20 cellular contexts compared by ENCODE assay signal in genomic region chr13:30382836-30383525, GRCh38. TPM values are rescaled to one million over a fixed set of nuclear protein-coding genes. Genes with fewer than 3 reads are reported as not detected.
DNase-seq lines count a peak whose midpoint lies in the region; ATAC-seq and TF ChIP-seq lines count a peak whose summit lies in the region.
"Had no signal": no experiment of that assay in that cellular context is flagged by ENCODE, and none has a peak within 500 bp of the region (broad histone marks: within the 10 kb centered on the region; RNA-seq: fewer than 3 reads in every experiment).

No MANE protein-coding gene starts in this region.

- peaks cover 32% of the 10 kb centered on the region for H3K4me1 Mint-ChIP-seq in activated naive CD8-positive, alpha-beta T cell treated with anti-CD3 and anti-CD28 coated beads, Interleukin-2, amount 10 ng/mL, durations not matched to agents 7 days and 5 days
- peaks cover 14% of the 10 kb centered on the region for H3K4me1 Mint-ChIP-seq in activated naive CD8-positive, alpha-beta T cell treated with anti-CD3 and anti-CD28 coated beads, Interleukin-2, amount 50 U/mL, for 24 hours
- peaks cover 31% of the 10 kb centered on the region for H3K4me1 Mint-ChIP-seq in activated CD8-positive, alpha-beta T cell treated with anti-CD3 and anti-CD28 coated beads for 36 hours (ENCODE audit: low read depth)
- peaks cover 4 to 7% of the 10 kb centered on the region in 2 donors for H3K4me1 Mint-ChIP-seq in stimulated activated naive B cell treated with anti-CD40 and anti-IgM and Interleukin-4, amounts not matched to agents 10 μg/mL and 1 μg/mL and 100 μg/mL, for 72 hours
- H3K4me1 Mint-ChIP-seq: neural progenitor cell had no signal

- H3K9me3 Mint-ChIP-seq in activated naive CD8-positive, alpha-beta T cell treated with anti-CD3 and anti-CD28 coated beads, Interleukin-2, amount 10 ng/mL, durations not matched to agents 7 days and 5 days, result peaks cover 2% of the 10 kb centered on the region
- no peaks in the 10 kb centered on the region for H3K9me3 Mint-ChIP-seq in activated naive CD8-positive, alpha-beta T cell treated with anti-CD3 and anti-CD28 coated beads, Interleukin-2, amount 50 U/mL, for 24 hours
- H3K9me3 Mint-ChIP-seq in activated CD8-positive, alpha-beta T cell treated with anti-CD3 and anti-CD28 coated beads for 36 hours, result no peaks in the 10 kb centered on the region
- H3K9me3 Mint-ChIP-seq in stimulated activated naive B cell treated with anti-CD40 and anti-IgM and Interleukin-4, amounts not matched to agents 10 μg/mL and 1 μg/mL and 100 μg/mL, for 72 hours, result no peaks in the 10 kb centered on the region
- H3K9me3 Mint-ChIP-seq: activated T-helper 2 cell treated with anti-CD3 and anti-CD28 coated beads, Interferon-gamma antibody, Interleukin-2, Interleukin-4, amounts not matched to agents 10 μg/mL and 5 μg/mL and 100 μg/mL, durations not matched to agents 14 hours and 24 hours and 36 hours; memory B cell; neural progenitor cell had no signal

- intact Hi-C loops in activated CD8-positive, alpha-beta T cell treated with anti-CD3 and anti-CD28 coated beads for 36 hours (cut with micrococcal nuclease), result no loop called here

- H3K27ac ChIP-seq in subcutaneous abdominal adipose tissue (ENCODE audit: low read depth, low read length) (peak overlapping the region; percentile 63), right atrium auricular region (no peak overlapping the region)
- H3K27ac ChIP-seq: gastroesophageal sphincter, neural progenitor cell had no signal

- POLR2A ChIA-PET in activated naive CD8-positive, alpha-beta T cell treated with anti-CD3 and anti-CD28 coated beads, Interleukin-2, amount 10 ng/mL, durations not matched to agents 7 days and 5 days (lab: Charles Lee), result interaction anchor here (0.7 to 1.5 kb wide), 2 partner anchors 11 to 117 kb away, joined by 4 to 5 read pairs; no protein-coding TSS in a partner anchor
- POLR2A ChIA-PET in activated CD8-positive, alpha-beta T cell treated with anti-CD3 and anti-CD28 coated beads for 36 hours (lab: Charles Lee), result interaction anchor here (0.7 to 1.4 kb wide), 4 partner anchors 8 to 28 kb away, joined by 3 read pairs; no protein-coding TSS in a partner anchor

- no peak for DNase-seq in activated naive CD8-positive, alpha-beta T cell treated with anti-CD3 and anti-CD28 coated beads, Interleukin-2, amount 10 ng/mL, durations not matched to agents 7 days and 5 days
- DNase-seq in activated naive CD8-positive, alpha-beta T cell treated with anti-CD3 and anti-CD28 coated beads, Interleukin-2, amount 50 U/mL, for 24 hours, result no peak
- DNase-seq in NAMALWA (ENCODE audit: low spot score) (peak; percentile 59), right atrium auricular region (ENCODE audit: low spot score) (no peak)
- DNase-seq in activated CD8-positive, alpha-beta T cell treated with anti-CD3 and anti-CD28 coated beads for 36 hours, result no peak
- DNase-seq in stimulated activated naive B cell treated with anti-CD40 and anti-IgM and Interleukin-4, amounts not matched to agents 10 μg/mL and 1 μg/mL and 100 μg/mL, for 72 hours, result no peak
- DNase-seq: activated CD4-positive, alpha-beta T cell treated with anti-CD3 and anti-CD28 coated beads, Interleukin-2, amount 50 U/mL, for 4 hours; NCI-H526 treated with DMSO at 0.1 percent for 48 hours; RPMI8226 had no signal

- H3K4me3 ChIP-seq in subcutaneous abdominal adipose tissue (ENCODE audit: low read depth in 1 of 5, low read length in 5 of 5) (no peak overlapping the region), right atrium auricular region (no peak overlapping the region)
- H3K4me3 ChIP-seq: gastroesophageal sphincter, K562, neural progenitor cell had no signal

- H3K9me3 ChIP-seq in subcutaneous abdominal adipose tissue (ENCODE audit: control insufficient read depth in 5 of 5, low read length in 5 of 5) (peaks cover 0 to 3% (median 0%) of the 10 kb centered on the region in 5 donors), right atrium auricular region (no peaks in the 10 kb centered on the region)
- H3K9me3 ChIP-seq: gastroesophageal sphincter had no signal

- no peak for TF ChIP-seq CTCF in activated CD8-positive, alpha-beta T cell treated with anti-CD3 and anti-CD28 coated beads for 36 hours (IDR thresholded peaks at IDR 0.05)
- no peak for TF ChIP-seq CTCF in right atrium auricular region (IDR thresholded peaks at IDR 0.05)

- ATAC-seq in activated naive CD8-positive, alpha-beta T cell treated with anti-CD3 and anti-CD28 coated beads, Interleukin-2, amount 10 ng/mL, durations not matched to agents 7 days and 5 days (ENCODE audit: low read depth), result no peak
- ATAC-seq in activated naive CD8-positive, alpha-beta T cell treated with anti-CD3 and anti-CD28 coated beads, Interleukin-2, amount 50 U/mL, for 24 hours, result no peak
- peak; percentile 39 for ATAC-seq in activated CD8-positive, alpha-beta T cell treated with anti-CD3 and anti-CD28 coated beads for 36 hours
- no peak for ATAC-seq in GM18868 (IDR thresholded peaks at IDR 0.05; ENCODE audit: unreplicated experiment)
- ATAC-seq in stimulated activated naive B cell treated with anti-CD40 and anti-IgM and Interleukin-4, amounts not matched to agents 10 μg/mL and 1 μg/mL and 100 μg/mL, for 72 hours (replicated peaks), result no peak
- ATAC-seq: gastroesophageal sphincter, K562 had no signal

- peaks cover 2% of the 10 kb centered on the region for H3K27me3 Mint-ChIP-seq in activated naive CD8-positive, alpha-beta T cell treated with anti-CD3 and anti-CD28 coated beads, Interleukin-2, amount 10 ng/mL, durations not matched to agents 7 days and 5 days
- H3K27me3 Mint-ChIP-seq in activated naive CD8-positive, alpha-beta T cell treated with anti-CD3 and anti-CD28 coated beads, Interleukin-2, amount 50 U/mL, for 24 hours, result no peaks in the 10 kb centered on the region
- H3K27me3 Mint-ChIP-seq in activated CD8-positive, alpha-beta T cell treated with anti-CD3 and anti-CD28 coated beads for 36 hours, result no peaks in the 10 kb centered on the region
- no peaks in the 10 kb centered on the region for H3K27me3 Mint-ChIP-seq in stimulated activated naive B cell treated with anti-CD40 and anti-IgM and Interleukin-4, amounts not matched to agents 10 μg/mL and 1 μg/mL and 100 μg/mL, for 72 hours
- H3K27me3 Mint-ChIP-seq: memory B cell had no signal

- H3K27ac Mint-ChIP-seq in activated naive CD8-positive, alpha-beta T cell treated with anti-CD3 and anti-CD28 coated beads, Interleukin-2, amount 10 ng/mL, durations not matched to agents 7 days and 5 days, result peak overlapping the region; percentile 0
- H3K27ac Mint-ChIP-seq in activated naive CD8-positive, alpha-beta T cell treated with anti-CD3 and anti-CD28 coated beads, Interleukin-2, amount 50 U/mL, for 24 hours, result no peak overlapping the region
- H3K27ac Mint-ChIP-seq in activated CD8-positive, alpha-beta T cell treated with anti-CD3 and anti-CD28 coated beads for 36 hours, result no peak overlapping the region
- no peak overlapping the region for H3K27ac Mint-ChIP-seq in stimulated activated naive B cell treated with anti-CD40 and anti-IgM and Interleukin-4, amounts not matched to agents 10 μg/mL and 1 μg/mL and 100 μg/mL, for 72 hours
- H3K27ac Mint-ChIP-seq: activated T-helper 2 cell treated with anti-CD3 and anti-CD28 coated beads, Interferon-gamma antibody, Interleukin-2, Interleukin-4, amounts not matched to agents 10 μg/mL and 5 μg/mL and 100 μg/mL, durations not matched to agents 14 hours and 24 hours and 36 hours; memory B cell; neural progenitor cell had no signal

- H3K36me3 ChIP-seq in subcutaneous abdominal adipose tissue (ENCODE audit: control insufficient read depth in 5 of 5, insufficient read depth in 5 of 5, low read length in 5 of 5) (no peaks in the 10 kb centered on the region), right atrium auricular region (no peaks in the 10 kb centered on the region)
- H3K36me3 ChIP-seq: gastroesophageal sphincter, neural progenitor cell had no signal

- H3K9ac ChIP-seq in subcutaneous abdominal adipose tissue (ENCODE audit: low read length in 5 of 5), result no peak overlapping the region
- H3K9ac ChIP-seq: neural progenitor cell had no signal

- peaks cover 0 to 13% (median 7%) of the 10 kb centered on the region in 5 donors for H3K4me1 ChIP-seq in subcutaneous abdominal adipose tissue (ENCODE audit: control insufficient read depth in 5 of 5, insufficient read depth in 5 of 5, low read length in 5 of 5)
- H3K4me1 ChIP-seq in right atrium auricular region, result no peaks in the 10 kb centered on the region
- H3K4me1 ChIP-seq: gastroesophageal sphincter, neural progenitor cell had no signal

- CTCF ChIA-PET in activated CD8-positive, alpha-beta T cell treated with anti-CD3 and anti-CD28 coated beads for 36 hours (lab: Charles Lee), result interaction anchor here (0.8 to 1.8 kb wide), 4 partner anchors 8 to 12 kb away, joined by 3 to 12 read pairs (median 4); no protein-coding TSS in a partner anchor

- no peaks in the 10 kb centered on the region for H3K36me3 Mint-ChIP-seq in activated naive CD8-positive, alpha-beta T cell treated with anti-CD3 and anti-CD28 coated beads, Interleukin-2, amount 10 ng/mL, durations not matched to agents 7 days and 5 days
- no peaks in the 10 kb centered on the region for H3K36me3 Mint-ChIP-seq in activated naive CD8-positive, alpha-beta T cell treated with anti-CD3 and anti-CD28 coated beads, Interleukin-2, amount 50 U/mL, for 24 hours (ENCODE audit: low read depth)
- H3K36me3 Mint-ChIP-seq in activated CD8-positive, alpha-beta T cell treated with anti-CD3 and anti-CD28 coated beads for 36 hours (ENCODE audit: low read depth), result no peaks in the 10 kb centered on the region
- no peaks in the 10 kb centered on the region for H3K36me3 Mint-ChIP-seq in stimulated activated naive B cell treated with anti-CD40 and anti-IgM and Interleukin-4, amounts not matched to agents 10 μg/mL and 1 μg/mL and 100 μg/mL, for 72 hours
- H3K36me3 Mint-ChIP-seq: memory B cell, neural progenitor cell had no signal

- H3K27me3 ChIP-seq in subcutaneous abdominal adipose tissue (ENCODE audit: control insufficient read depth in 5 of 5, insufficient read depth in 4 of 5, low read length in 5 of 5) (no peaks in the 10 kb centered on the region), right atrium auricular region (no peaks in the 10 kb centered on the region)
- H3K27me3 ChIP-seq: gastroesophageal sphincter, neural progenitor cell had no signal

- H3K4me3 Mint-ChIP-seq in activated naive CD8-positive, alpha-beta T cell treated with anti-CD3 and anti-CD28 coated beads, Interleukin-2, amount 10 ng/mL, durations not matched to agents 7 days and 5 days, result no peak overlapping the region
- H3K4me3 Mint-ChIP-seq in activated naive CD8-positive, alpha-beta T cell treated with anti-CD3 and anti-CD28 coated beads, Interleukin-2, amount 50 U/mL, for 24 hours, result no peak overlapping the region
- H3K4me3 Mint-ChIP-seq in activated CD8-positive, alpha-beta T cell treated with anti-CD3 and anti-CD28 coated beads for 36 hours, result no peak overlapping the region
- H3K4me3 Mint-ChIP-seq in stimulated activated naive B cell treated with anti-CD40 and anti-IgM and Interleukin-4, amounts not matched to agents 10 μg/mL and 1 μg/mL and 100 μg/mL, for 72 hours, result no peak overlapping the region
- H3K4me3 Mint-ChIP-seq: memory B cell, neural progenitor cell had no signal

RNA-seq across cellular contexts. Expression of gene UBE2L5, which starts 39.3 kb away (rescaled TPM):
- not detected for total RNA-seq in activated naive CD8-positive, alpha-beta T cell treated with anti-CD3 and anti-CD28 coated beads, Interleukin-2, amount 10 ng/mL, durations not matched to agents 7 days and 5 days
- not detected for total RNA-seq in activated CD8-positive, alpha-beta T cell treated with anti-CD3 and anti-CD28 coated beads for 36 hours
- total RNA-seq in right atrium auricular region, result 1 to 10 TPM in 1 of 2 donors, not detected in 1; 1.1 TPM
- total RNA-seq: activated T-helper 2 cell treated with anti-CD3 and anti-CD28 coated beads, Interferon-gamma antibody, Interleukin-2, Interleukin-4, amounts not matched to agents 10 μg/mL and 5 μg/mL and 100 μg/mL, durations not matched to agents 14 hours and 24 hours and 36 hours; astrocyte; K562; renal cortical epithelial cell; T-helper 2 cell treated with Interferon-gamma antibody and Interleukin-4, amounts not matched to agents 100 ng/mL and 5 ng/mL, for 36 hours; temporal lobe had no signal
